In genomic region chr15:29724026-29724425, GRCh38 we compare ENCODE assay signal across 17 cellular contexts.
DNase-seq lines count a peak whose midpoint lies in the region; ATAC-seq, FAIRE-seq and TF ChIP-seq lines count a peak whose summit lies in the region.
"Had no signal": no experiment of that assay in that cellular context is flagged by ENCODE, and none has a peak within 500 bp of the region (broad histone marks: within the 10 kb centered on the region; RNA-seq: fewer than 3 reads in every experiment).

No MANE protein-coding gene starts in this region.

- H3K9ac ChIP-seq in endodermal cell (ENCODE audit: extremely low read depth, low read length, poor library complexity, severe bottlenecking), result no peak overlapping the region
- no peak overlapping the region for H3K9ac ChIP-seq in trophoblast cell (ENCODE audit: low read length)

- H3K79me1 ChIP-seq in trophoblast cell (ENCODE audit: low read length), result no peaks in the 10 kb centered on the region

- no peak overlapping the region for H3K27ac ChIP-seq in endodermal cell (ENCODE audit: low read depth, low read length)
- H3K27ac ChIP-seq in trophoblast cell (ENCODE audit: low read depth, low read length), result no peak overlapping the region

- no peaks in the 10 kb centered on the region for H3K27me3 Mint-ChIP-seq in endodermal cell (ENCODE audit: insufficient read depth)
- H3K27me3 Mint-ChIP-seq: B cell had no signal

- FAIRE-seq in D721Med (lab: Jason Lieb, UNC), result peak; percentile 46
- FAIRE-seq: A204.1, GM12878, GM18507 had no signal

- no peak overlapping the region for H3K4ac ChIP-seq in trophoblast cell (ENCODE audit: low read depth, low read length)

- ATAC-seq in stimulated activated naive CD8-positive, alpha-beta T cell treated with anti-CD3 and anti-CD28 coated beads, Interleukin-15, Interleukin-2, amounts not matched to agents 100 U/mL and 50 U/mL, for 24 hours, result no peak
- ATAC-seq: GM12878, GM23338 had no signal

- H3K9me3 ChIP-seq in endodermal cell (ENCODE audit: control insufficient read depth, low read length), result peaks cover 39% of the 10 kb centered on the region
- peaks cover 10% of the 10 kb centered on the region for H3K9me3 ChIP-seq in trophoblast cell (ENCODE audit: insufficient read depth, low read depth, low read length)

- DNase-seq in D721Med (ENCODE audit: insufficient read length, low spot score) (no peak), NCI-H82 (lab: John Stamatoyannopoulos, UW) (peak; percentile 96), endodermal cell (no peak), trophoblast cell (no peak), amniotic stem cell (lab: John Stamatoyannopoulos, UW) (no peak)
- no peak for DNase-seq in stimulated activated naive CD8-positive, alpha-beta T cell treated with anti-CD3 and anti-CD28 coated beads, Interleukin-15, Interleukin-2, amounts not matched to agents 100 U/mL and 50 U/mL, for 24 hours
- DNase-seq in activated effector memory CD4-positive, alpha-beta T cell treated with Interleukin-2 at 50 U/mL for 16 hours, result no peak
- DNase-seq: C1 segment of cervical spinal cord; Calu3; CD4-positive, alpha-beta T cell; DMS79; H7 had no signal

- no peaks in the 10 kb centered on the region for H3K79me2 ChIP-seq in trophoblast cell (ENCODE audit: control insufficient read depth, insufficient read depth, low read length, poor library complexity)

- H4K8ac ChIP-seq in trophoblast cell (ENCODE audit: low read depth, low read length), result no peak overlapping the region

- H3K36me3 ChIP-seq in endodermal cell (ENCODE audit: control insufficient read depth, insufficient read depth, low read length) (peaks cover 100% of the 10 kb centered on the region), trophoblast cell (ENCODE audit: control insufficient read depth in 1 of 2, insufficient read depth in 2 of 2, low read length in 2 of 2) (peaks cover 26 to 56% of the 10 kb centered on the region in 2 experiments)

- 97% methylated on average over 3 of the region's 3 CpGs for WGBS in endodermal cell (ENCODE audit: insufficient coverage in 1 of 2, insufficient read length in 1 of 2), 2 experiments
- no CpG with 5 or more reads among the region's 3 CpGs for WGBS in trophoblast cell (ENCODE audit: extremely low coverage, insufficient coverage, insufficient read length)

- peaks cover 7% of the 10 kb centered on the region for H3K4me1 Mint-ChIP-seq in endodermal cell
- H3K4me1 Mint-ChIP-seq: B cell, GM23338 had no signal

- no peak overlapping the region for H2BK120ac ChIP-seq in trophoblast cell (ENCODE audit: insufficient read depth, low read length, poor library complexity)

- no peak overlapping the region for H4K12ac ChIP-seq in trophoblast cell (ENCODE audit: low read depth, low read length)

- no peak overlapping the region for H3K23ac ChIP-seq in trophoblast cell (ENCODE audit: low read length)

- peaks cover 97% of the 10 kb centered on the region for H3K36me3 Mint-ChIP-seq in endodermal cell (ENCODE audit: low read depth)

- no peak overlapping the region for H3K14ac ChIP-seq in trophoblast cell (ENCODE audit: low read length)

- no peak overlapping the region for H3K4me2 ChIP-seq in trophoblast cell (ENCODE audit: low read length)
- H3K4me2 ChIP-seq: GM23338 had no signal

- H3K4me3 Mint-ChIP-seq in endodermal cell, result no peak overlapping the region
- H3K4me3 Mint-ChIP-seq: B cell; CD4-positive, alpha-beta T cell; GM23338 had no signal

- no peak overlapping the region for H4K91ac ChIP-seq in trophoblast cell (ENCODE audit: low read depth, low read length)

- H3K9me3 Mint-ChIP-seq in endodermal cell, result peaks cover 41% of the 10 kb centered on the region

- no peak overlapping the region for H2AK5ac ChIP-seq in trophoblast cell (ENCODE audit: low read length)

- H2AFZ ChIP-seq in trophoblast cell (ENCODE audit: insufficient read depth, low read length, poor library complexity), result no peak overlapping the region
- H2AFZ ChIP-seq: GM23338 had no signal

- no peak overlapping the region for H2BK12ac ChIP-seq in trophoblast cell (ENCODE audit: low read length)

- TF ChIP-seq CTCF in D721Med (IDR thresholded peaks at IDR 0.05; ENCODE audit: insufficient read depth, missing control alignments) (no peak), endodermal cell (conservative IDR thresholded peaks at IDR 0.05) (no peak)

- H3K27ac Mint-ChIP-seq in endodermal cell, result no peak overlapping the region
- H3K27ac Mint-ChIP-seq: B cell; CD4-positive, alpha-beta T cell; GM23338 had no signal

- H3K4me3 ChIP-seq in endodermal cell (ENCODE audit: low read length) (peak overlapping the region; percentile 6), trophoblast cell (ENCODE audit: low read depth, low read length) (no peak overlapping the region)
- H3K4me3 ChIP-seq: GM12878, GM23338 had no signal

- H3K27me3 ChIP-seq in endodermal cell (ENCODE audit: control insufficient read depth, insufficient read depth, low read length, poor library complexity, severe bottlenecking), result no peaks in the 10 kb centered on the region
- H3K27me3 ChIP-seq in trophoblast cell (ENCODE audit: insufficient read depth, low read length), result no peaks in the 10 kb centered on the region

- H3K18ac ChIP-seq in trophoblast cell (ENCODE audit: low read length), result peak overlapping the region; percentile 40

- H3K4me1 ChIP-seq in endodermal cell (ENCODE audit: control insufficient read depth, insufficient read depth, low read length), result no peaks in the 10 kb centered on the region
- H3K4me1 ChIP-seq in trophoblast cell (ENCODE audit: control insufficient read depth in 1 of 2, insufficient read depth in 2 of 2, low read length in 2 of 2), result no peaks in the 10 kb centered on the region

- H2BK5ac ChIP-seq in trophoblast cell (ENCODE audit: low read depth, low read length, poor library complexity), result no peak overlapping the region
